Comparison of ENCODE assay signal across 20 cellular contexts in genomic region chr12:6192604-6193380, GRCh38. TPM values are rescaled to one million over a fixed set of nuclear protein-coding genes. Genes with fewer than 3 reads are reported as not detected.
DNase-seq lines count a peak whose midpoint lies in the region; ATAC-seq, FAIRE-seq and TF ChIP-seq lines count a peak whose summit lies in the region.
"Had no signal": no experiment of that assay in that cellular context is flagged by ENCODE, and none has a peak within 500 bp of the region (broad histone marks: within the 10 kb centered on the region; RNA-seq: fewer than 3 reads in every experiment).

No MANE protein-coding gene starts in this region.

- H3K36me3 ChIP-seq in IMR-90 (ENCODE audit: control insufficient read depth, insufficient read depth, low read length) (no peaks in the 10 kb centered on the region), trophoblast cell (ENCODE audit: control insufficient read depth in 1 of 2, insufficient read depth in 2 of 2, low read length in 2 of 2) (no peaks in the 10 kb centered on the region)

- FAIRE-seq in RCC 7860 (lab: Jason Lieb, UNC): no peak
- FAIRE-seq: D721Med, G401.6 had no signal

- H2BK12ac ChIP-seq in trophoblast cell (ENCODE audit: low read length): peak overlapping the region; percentile 47

- H3K4me1 ChIP-seq in IMR-90 (ENCODE audit: control insufficient read depth, insufficient read depth, low read length) (peaks cover 8% of the 10 kb centered on the region), trophoblast cell (ENCODE audit: control insufficient read depth in 1 of 2, insufficient read depth in 2 of 2, low read length in 2 of 2) (peaks cover 10 to 15% of the 10 kb centered on the region in 2 experiments)

- peak overlapping the region; percentile 39 to 72 for H3K4me3 Mint-ChIP-seq in CD14-positive monocyte
- H3K4me3 Mint-ChIP-seq in dendritic cell treated with granulocyte-macrophage colony-stimulating factor and Interleukin-4, amounts not matched to agents 40 ng/mL and 50 ng/mL, for 4 days: no peak overlapping the region
- H3K4me3 Mint-ChIP-seq: CD8-positive, alpha-beta T cell; GM23338; HFFc6 had no signal

- no peak overlapping the region for H4K8ac ChIP-seq in IMR-90 (ENCODE audit: low read depth in 2 of 2, low read length in 2 of 2)
- peak overlapping the region; percentile 14 for H4K8ac ChIP-seq in trophoblast cell (ENCODE audit: low read depth, low read length)

- POLR2A ChIA-PET in IMR-90 (lab: Charles Lee; ENCODE audit: unreplicated experiment): interaction anchor here (0.6 kb wide), 1 partner anchor 1886 kb away, joined by 6 read pairs; no protein-coding TSS in a partner anchor

- dilution Hi-C loops in IMR-90 (cut with HindIII; ENCODE audit: low sequenced_read_pairs, unreplicated experiment): no loop called here

- H4K91ac ChIP-seq in IMR-90 (ENCODE audit: insufficient read depth, low read depth, low read length) (no peak overlapping the region), trophoblast cell (ENCODE audit: low read depth, low read length) (peak overlapping the region; percentile 93)

- H3K27ac ChIP-seq in IMR-90 (ENCODE audit: insufficient read depth, low read length): no peak overlapping the region
- H3K27ac ChIP-seq in trophoblast cell (ENCODE audit: low read depth, low read length): peak overlapping the region; percentile 76
- H3K27ac ChIP-seq: HL-60 had no signal

- TF ChIP-seq POLR2A in IMR-90 (IDR thresholded peaks at IDR 0.05; ENCODE audit: low read depth, low read length): no peak

- DNase-seq in CD14-positive monocyte (ENCODE audit: low spot score) (peak; percentile 81), IMR-90 (no peak), trophoblast cell (peak; percentile 75 to 79), OCI-M2 (lab: John Stamatoyannopoulos, UW; ENCODE audit: unreplicated experiment) (no peak), RCC 7860 (ENCODE audit: low spot score) (no peak)
- DNase-seq: CD8-positive, alpha-beta T cell; DMS79 treated with DMSO at 0.1 percent for 48 hours; HFFc6; KG1; NCI-H1105 treated with DMSO at 0.1 percent for 48 hours; NCI-H1930; NCI-H2171 treated with DMSO at 0.1 percent for 48 hours; NCI-H774 had no signal

- no peak overlapping the region for H3K4me2 ChIP-seq in IMR-90 (ENCODE audit: low read depth, low read length)
- no peak overlapping the region for H3K4me2 ChIP-seq in trophoblast cell (ENCODE audit: low read length)
- H3K4me2 ChIP-seq: GM23338 had no signal

- peaks cover 0 to 5% (median 0%) of the 10 kb centered on the region in 7 donors for H3K9me3 Mint-ChIP-seq in CD14-positive monocyte
- no peaks in the 10 kb centered on the region for H3K9me3 Mint-ChIP-seq in dendritic cell treated with granulocyte-macrophage colony-stimulating factor and Interleukin-4, amounts not matched to agents 40 ng/mL and 50 ng/mL, for 4 days
- H3K9me3 Mint-ChIP-seq: CD8-positive, alpha-beta T cell; GM23338; HFFc6 had no signal

- no TSS peak for BruUV-seq in IMR-90 (replicated peaks; lab: Mats Ljungman, UMichigan)

- CTCF ChIA-PET in IMR-90 (lab: Yijun Ruan, JAX): interaction anchor here (1.1 kb wide), 1 partner anchor 137 kb away, joined by 3 read pairs; no protein-coding TSS in a partner anchor

- no peak for TF ChIP-seq RAD21 in IMR-90 (IDR thresholded peaks at IDR 0.05; ENCODE audit: low read length)

- H3K9me3 ChIP-seq in IMR-90 (ENCODE audit: control insufficient read depth, insufficient read depth, low read length) (no peaks in the 10 kb centered on the region), trophoblast cell (ENCODE audit: insufficient read depth, low read depth, low read length) (peaks cover 4% of the 10 kb centered on the region)

- no peak overlapping the region for H4K12ac ChIP-seq in trophoblast cell (ENCODE audit: low read depth, low read length)

- H3K79me1 ChIP-seq in IMR-90 (ENCODE audit: low read depth in 1 of 2, low read length in 2 of 2): no peaks in the 10 kb centered on the region
- H3K79me1 ChIP-seq in trophoblast cell (ENCODE audit: low read length): peaks cover 21% of the 10 kb centered on the region

- H3K79me2 ChIP-seq in trophoblast cell (ENCODE audit: control insufficient read depth, insufficient read depth, low read length, poor library complexity): peaks cover 3% of the 10 kb centered on the region

- H4K5ac ChIP-seq in IMR-90 (ENCODE audit: low read depth, low read length): no peak overlapping the region

- H2BK15ac ChIP-seq in IMR-90 (ENCODE audit: low read depth, low read length): no peak overlapping the region

- WGBS in IMR-90 (ENCODE audit: extremely low coverage in 2 of 2, insufficient read length in 1 of 2), 2 experiments: no CpG with 5 or more reads among the region's 13 CpGs
- no CpG with 5 or more reads among the region's 13 CpGs for WGBS in trophoblast cell (ENCODE audit: extremely low coverage, insufficient coverage, insufficient read length)

- H3K9ac ChIP-seq in IMR-90 (ENCODE audit: low read depth, low read length) (no peak overlapping the region), trophoblast cell (ENCODE audit: low read length) (no peak overlapping the region)

- H3K4me1 Mint-ChIP-seq in CD14-positive monocyte: peaks cover 44% of the 10 kb centered on the region
- peaks cover 50% of the 10 kb centered on the region for H3K4me1 Mint-ChIP-seq in dendritic cell treated with granulocyte-macrophage colony-stimulating factor and Interleukin-4, amounts not matched to agents 40 ng/mL and 50 ng/mL, for 4 days (ENCODE audit: low read depth)

- no peak for TF ChIP-seq CTCF in CD14-positive monocyte (IDR thresholded peaks at IDR 0.05)
- no peak for TF ChIP-seq CTCF in IMR-90 (conservative IDR thresholded peaks at IDR 0.05; ENCODE audit: low read depth, low read length)

- no peak overlapping the region for H3K23ac ChIP-seq in IMR-90 (ENCODE audit: low read depth, low read length)
- H3K23ac ChIP-seq in trophoblast cell (ENCODE audit: low read length): no peak overlapping the region

- no peaks in the 10 kb centered on the region for H3K9me1 ChIP-seq in IMR-90 (ENCODE audit: insufficient read depth, low read length)

- H3K4ac ChIP-seq in IMR-90 (ENCODE audit: low read depth, low read length) (no peak overlapping the region), trophoblast cell (ENCODE audit: low read depth, low read length) (peak overlapping the region; percentile 4)

- ATAC-seq in IMR-90 (ENCODE audit: low read depth) (no peak), GM18873 (IDR thresholded peaks at IDR 0.05; ENCODE audit: low FRiP score, unreplicated experiment) (no peak)
- ATAC-seq: CD8-positive, alpha-beta T cell; Right ventricle myocardium inferior had no signal

- H3K14ac ChIP-seq in IMR-90 (replicated peaks; ENCODE audit: low read depth, low read length) (no peak overlapping the region), trophoblast cell (ENCODE audit: low read length) (peak overlapping the region; percentile 38)

- peaks cover 21 to 43% (median 35%) of the 10 kb centered on the region in 3 donors for H3K27me3 Mint-ChIP-seq in CD14-positive monocyte (ENCODE audit: low read depth in 3 of 3)
- peaks cover 34% of the 10 kb centered on the region for H3K27me3 Mint-ChIP-seq in dendritic cell treated with granulocyte-macrophage colony-stimulating factor and Interleukin-4, amounts not matched to agents 40 ng/mL and 50 ng/mL, for 4 days

- H2AK9ac ChIP-seq in IMR-90 (replicated peaks; ENCODE audit: low read depth, low read length, poor library complexity): no peak overlapping the region

- H3K36me3 Mint-ChIP-seq in CD14-positive monocyte: peaks cover 0 to 3% of the 10 kb centered on the region in 2 donors
- H3K36me3 Mint-ChIP-seq in dendritic cell treated with granulocyte-macrophage colony-stimulating factor and Interleukin-4, amounts not matched to agents 40 ng/mL and 50 ng/mL, for 4 days (ENCODE audit: low read depth): no peaks in the 10 kb centered on the region
- H3K36me3 Mint-ChIP-seq: CD8-positive, alpha-beta T cell had no signal

- H2BK5ac ChIP-seq in IMR-90 (ENCODE audit: low read depth, low read length, poor library complexity, severe bottlenecking): no peak overlapping the region
- H2BK5ac ChIP-seq in trophoblast cell (ENCODE audit: low read depth, low read length, poor library complexity): peak overlapping the region; percentile 41

- peaks cover 6% of the 10 kb centered on the region; the same call in 1 of the 2 replicates for H3K27me3 ChIP-seq in IMR-90 (ENCODE audit: control insufficient read depth, insufficient read depth, low read length)
- no peaks in the 10 kb centered on the region for H3K27me3 ChIP-seq in trophoblast cell (ENCODE audit: insufficient read depth, low read length)

- H2BK20ac ChIP-seq in IMR-90 (ENCODE audit: low read depth, low read length): no peak overlapping the region

- H2BK120ac ChIP-seq in IMR-90 (ENCODE audit: low read depth, low read length) (peak overlapping the region; percentile 11; the same call in 1 of the 2 replicates), trophoblast cell (ENCODE audit: insufficient read depth, low read length, poor library complexity) (peak overlapping the region; percentile 81)

- no peaks in the 10 kb centered on the region for H4K20me1 ChIP-seq in IMR-90 (ENCODE audit: insufficient read depth, low read length)

- H3K56ac ChIP-seq in IMR-90 (ENCODE audit: extremely low read depth, insufficient read depth, low read length): no peak overlapping the region

- intact Hi-C loops in CD14-positive monocyte (cut with micrococcal nuclease) (loop anchor here in 1 of 2 donors (10.0 kb wide), 1 partner anchor 118 kb away; no protein-coding TSS in a partner anchor), IMR-90 (cut with micrococcal nuclease) (no loop called here)
- intact Hi-C loops in dendritic cell treated with granulocyte-macrophage colony-stimulating factor and Interleukin-4, amounts not matched to agents 40 ng/mL and 50 ng/mL, for 4 days (cut with micrococcal nuclease): no loop called here

- in situ Hi-C loops in IMR-90 (cut with MboI; ENCODE audit: low sequenced_read_pairs): loop anchor here (25.0 kb wide), 1 partner anchor 270 kb away; the partner anchor contains the start of genes TAPBPL and VAMP1

- H3K18ac ChIP-seq in IMR-90 (ENCODE audit: low read depth, low read length) (no peak overlapping the region), trophoblast cell (ENCODE audit: low read length) (peak overlapping the region; percentile 39)

- H2AK5ac ChIP-seq in IMR-90 (ENCODE audit: low read depth, low read length): peak overlapping the region; percentile 49; the same call in 1 of the 2 replicates
- H2AK5ac ChIP-seq in trophoblast cell (ENCODE audit: low read length): peak overlapping the region; percentile 45

- peak overlapping the region; percentile 33 to 84 (median 73) for H3K27ac Mint-ChIP-seq in CD14-positive monocyte
- H3K27ac Mint-ChIP-seq in dendritic cell treated with granulocyte-macrophage colony-stimulating factor and Interleukin-4, amounts not matched to agents 40 ng/mL and 50 ng/mL, for 4 days: peak overlapping the region; percentile 2
- H3K27ac Mint-ChIP-seq: CD8-positive, alpha-beta T cell; HFFc6 had no signal

- no peak overlapping the region for H2AFZ ChIP-seq in IMR-90 (replicated peaks; ENCODE audit: low read length, poor library complexity)
- no peak overlapping the region for H2AFZ ChIP-seq in trophoblast cell (ENCODE audit: insufficient read depth, low read length, poor library complexity)

- no peak overlapping the region for H3K4me3 ChIP-seq in IMR-90 (ENCODE audit: insufficient read depth, low read depth, low read length)
- no peak overlapping the region for H3K4me3 ChIP-seq in trophoblast cell (ENCODE audit: low read depth, low read length)
- H3K4me3 ChIP-seq: GM23338 had no signal

RNA-seq across cellular contexts. Expression of gene CD9, which starts 7.4 kb away (rescaled TPM):
- polyA plus RNA-seq in CD14-positive monocyte (100 to 1,000 TPM in 1 of 2 donors, 1 to 10 TPM in 1; 7.7 to 323 TPM), IMR-90 (2012; rRNA removed) (69.1 and 70.9 TPM in 2 replicates)
- 48.8 and 70.0 TPM in 2 replicates for total RNA-seq in IMR-90 (2012; rRNA removed)
- polyA plus RNA-seq in IMR-90 (2012; cell fraction: cytosol; rRNA removed): 50.1 and 55.3 TPM in 2 replicates
- 19.2 and 35.5 TPM in 2 replicates for polyA plus RNA-seq in IMR-90 (2012; cell fraction: nucleus; rRNA removed; ENCODE audit: low replicate concordance)
- 675 and 739 TPM in 2 replicates for polyA plus RNA-seq in trophoblast cell (2013)

Comparison
In these comparisons a context has a peak if more than half of its experiments do, and no peak if none do; other contexts are left out.
1. DNase-seq: peak in CD14-positive monocyte (single experiment) and trophoblast cell (2 of 2); none in IMR-90 (single experiment), OCI-M2 (single experiment) and RCC 7860 (single experiment).